In the genomic region with DNA sequence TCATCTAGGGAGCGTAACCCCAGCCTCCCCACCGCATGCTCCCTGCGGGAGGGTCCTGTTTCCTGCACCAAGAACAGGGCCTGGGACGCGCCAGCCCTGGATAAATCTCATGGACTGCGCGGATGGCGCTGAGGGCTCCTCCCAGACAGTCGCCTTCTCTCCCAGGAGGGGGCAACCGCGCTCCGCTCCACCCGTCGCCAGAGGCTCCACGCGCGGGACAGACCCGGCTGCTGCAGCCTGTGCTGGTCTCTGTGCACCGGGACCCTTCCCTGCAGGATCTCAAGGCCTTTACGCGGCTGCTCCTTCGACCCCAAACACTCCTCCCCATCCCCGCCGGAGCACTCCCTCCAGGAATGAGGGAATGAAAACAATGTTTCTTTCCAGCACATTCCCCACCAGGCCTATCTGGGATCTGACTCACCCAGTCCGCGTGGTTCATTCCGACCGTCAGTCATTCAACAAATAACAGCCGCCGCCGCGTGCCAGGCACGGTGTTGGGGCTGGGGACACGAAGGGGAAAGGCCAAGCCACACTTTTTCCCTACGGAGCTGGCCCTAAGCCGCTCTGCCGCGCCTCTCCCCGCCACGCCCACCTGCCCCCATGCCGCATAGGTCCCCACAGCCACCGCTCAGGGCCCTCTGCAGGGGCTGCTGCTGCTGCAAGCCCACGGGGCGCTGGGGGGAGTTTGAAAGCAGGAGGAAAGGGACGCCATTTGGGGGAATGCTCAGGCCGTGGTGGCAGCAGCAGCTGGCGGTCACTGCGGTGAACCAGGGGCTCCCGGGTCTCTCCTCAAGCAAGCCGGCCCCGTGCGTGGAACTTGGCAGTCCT, we compare ENCODE assay signal across 8 cellular contexts. TPM values are rescaled to one million over a fixed set of nuclear protein-coding genes. Genes with fewer than 3 reads are reported as not detected.
DNase-seq lines count a peak whose midpoint lies in the region; ATAC-seq and TF ChIP-seq lines count a peak whose summit lies in the region.
"Had no signal": no experiment of that assay in that cellular context is flagged by ENCODE, and none has a peak within 500 bp of the region (broad histone marks: within the 10 kb centered on the region; RNA-seq: fewer than 3 reads in every experiment).

No MANE protein-coding gene starts in this region.

- H3K9me3 ChIP-seq in HUES48 (ENCODE audit: control insufficient read depth, insufficient read depth, low read length) (no peaks in the 10 kb centered on the region), subcutaneous abdominal adipose tissue (ENCODE audit: control insufficient read depth in 5 of 5, low read length in 5 of 5) (no peaks in the 10 kb centered on the region)

- no peak overlapping the region for H3K27ac ChIP-seq in HUES48 (ENCODE audit: low read depth, low read length)
- H3K27ac ChIP-seq in coronary artery: peak overlapping the region in 1 of 2 donors; percentile 67
- peak overlapping the region; percentile 50 for H3K27ac ChIP-seq in subcutaneous abdominal adipose tissue (ENCODE audit: low read depth, low read length)

- TF ChIP-seq CTCF in coronary artery (IDR thresholded peaks at IDR 0.05): no peak

- H3K27me3 ChIP-seq in HUES48 (ENCODE audit: control insufficient read depth, insufficient read depth, low read length) (peaks cover 77% of the 10 kb centered on the region), subcutaneous abdominal adipose tissue (ENCODE audit: control insufficient read depth in 5 of 5, insufficient read depth in 4 of 5, low read length in 5 of 5) (peaks cover 0 to 17% (median 7%) of the 10 kb centered on the region in 5 donors)

- DNase-seq in coronary artery (ENCODE audit: low spot score) (no peak), kidney tubule cell (ENCODE audit: low spot score) (peak; percentile 46)
- DNase-seq: NCI-H1436 treated with DMSO at 0.1 percent for 48 hours had no signal

- no peak overlapping the region for H3K9ac ChIP-seq in HUES48 (ENCODE audit: low read depth, low read length)
- peak overlapping the region in 1 of 5 donors; percentile 47 for H3K9ac ChIP-seq in subcutaneous abdominal adipose tissue (ENCODE audit: low read length in 5 of 5)

- H3K4me1 ChIP-seq in HUES48 (ENCODE audit: control insufficient read depth, insufficient read depth, low read length): peaks cover 3% of the 10 kb centered on the region; the same call in 1 of the 2 replicates
- H3K4me1 ChIP-seq in subcutaneous abdominal adipose tissue (ENCODE audit: control insufficient read depth in 5 of 5, insufficient read depth in 5 of 5, low read length in 5 of 5): peaks cover 4 to 65% (median 56%) of the 10 kb centered on the region in 5 donors

- H3K4me3 ChIP-seq in HUES48 (ENCODE audit: low read depth, low read length): peak overlapping the region; percentile 39
- H3K4me3 ChIP-seq in coronary artery: peak overlapping the region; percentile 60
- H3K4me3 ChIP-seq in subcutaneous abdominal adipose tissue (ENCODE audit: low read depth in 1 of 5, low read length in 5 of 5): peak overlapping the region in 4 of 5 donors; percentile 28 to 56 (median 50)

- ATAC-seq in HG03139 (IDR thresholded peaks at IDR 0.05; ENCODE audit: unreplicated experiment) (no peak), esophagus mucosa (no peak), HG03039 (IDR thresholded peaks at IDR 0.05; ENCODE audit: unreplicated experiment) (no peak)

- H3K36me3 ChIP-seq in HUES48 (ENCODE audit: control insufficient read depth, insufficient read depth, low read length) (no peaks in the 10 kb centered on the region), subcutaneous abdominal adipose tissue (ENCODE audit: control insufficient read depth in 5 of 5, insufficient read depth in 5 of 5, low read length in 5 of 5) (no peaks in the 10 kb centered on the region)

RNA-seq across cellular contexts. Expression of gene PNMA8B, which starts 6.0 kb away (rescaled TPM):
- 0.08 TPM for total RNA-seq in esophagus mucosa

RNA-seq across cellular contexts. Expression of gene PNMA8A, which starts 18.3 kb away (rescaled TPM):
- 0.12 TPM for total RNA-seq in esophagus mucosa
